Comparison of ENCODE assay signal across 8 cellular contexts in the genomic region with DNA sequence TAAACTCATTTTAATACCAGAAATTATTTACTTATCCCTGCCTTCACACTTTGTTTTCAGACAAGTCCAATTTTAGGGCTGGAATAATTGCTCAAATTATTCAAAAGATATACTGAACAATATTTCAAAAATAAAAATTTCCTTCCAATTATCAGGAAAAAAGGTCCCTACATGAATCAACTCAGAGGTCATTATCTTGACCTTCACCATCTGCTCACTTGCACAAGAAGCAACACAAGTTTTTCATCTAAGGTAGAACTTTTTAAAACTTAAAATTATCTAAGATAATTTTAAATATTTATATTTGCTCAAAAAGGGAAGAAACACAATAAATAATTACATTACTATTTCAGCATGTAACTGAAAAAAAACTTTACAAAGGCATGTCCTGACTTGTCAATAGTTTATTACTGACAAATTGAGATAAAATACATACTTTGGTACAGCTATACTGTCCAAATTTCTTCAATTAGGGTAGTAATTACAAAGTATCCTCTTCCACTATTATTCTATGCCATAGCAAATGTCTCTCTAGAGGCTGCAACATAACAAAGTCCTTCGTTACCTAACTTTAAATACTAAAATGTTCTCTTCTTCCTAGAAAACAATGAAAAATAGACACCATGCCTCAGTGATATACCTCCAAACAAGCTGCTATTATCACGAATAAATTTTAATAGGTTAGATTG. TPM values are rescaled to one million over a fixed set of nuclear protein-coding genes. Genes with fewer than 3 reads are reported as not detected.
A peak's percentile ranks its signal among the peaks of the same experiment; 100 is the strongest.
DNase-seq lines count a peak whose midpoint lies in the region; TF ChIP-seq lines count a peak whose summit lies in the region.

No MANE protein-coding gene starts in this region.

- no peak for TF ChIP-seq CTCF in PC-9 (conservative IDR thresholded peaks at IDR 0.05)
- no peak for TF ChIP-seq CTCF in epithelial cell of proximal tubule (conservative IDR thresholded peaks at IDR 0.05; ENCODE audit: low read depth, low read length)

- H3K36me3 ChIP-seq in PC-9 (ENCODE audit: low read depth) (no peaks in the 10 kb centered on the region), skeletal muscle tissue (ENCODE audit: control insufficient read depth in 3 of 3, insufficient read depth in 3 of 3, low read length in 3 of 3) (no peaks in the 10 kb centered on the region)

- no peaks in the 10 kb centered on the region for H3K9me2 ChIP-seq in PC-9 (ENCODE audit: insufficient read depth)

- DNase-seq in activated CD4-positive, alpha-beta T cell treated with anti-CD3 and anti-CD28 coated beads, Interleukin-2, amount 10 ng/mL, durations not matched to agents 7 days and 5 days: no peak
- no peak for DNase-seq in activated CD4-positive, alpha-beta T cell treated with anti-CD3 and anti-CD28 coated beads for 4 hours
- DNase-seq in PC-9 (no peak), epithelial cell of proximal tubule (ENCODE audit: low read depth) (no peak), DMS114 treated with DMSO at 0.1 percent for 48 hours (lab: John Stamatoyannopoulos, UW; ENCODE audit: unreplicated experiment) (no peak), NCI-H345 (lab: John Stamatoyannopoulos, UW) (no peak), SK-N-DZ (ENCODE audit: low spot score) (no peak)

- POLR2A ChIA-PET in activated CD4-positive, alpha-beta T cell treated with anti-CD3 and anti-CD28 coated beads, Interleukin-2, amount 10 ng/mL, durations not matched to agents 7 days and 5 days (lab: Charles Lee): no interaction called here
- POLR2A ChIA-PET in PC-9 (lab: Charles Lee; ENCODE audit: unreplicated experiment): no interaction called here

- peaks cover 65% of the 10 kb centered on the region for H3K79me2 ChIP-seq in PC-9 (ENCODE audit: low read depth)

- H3K27me3 Mint-ChIP-seq in activated CD4-positive, alpha-beta T cell treated with anti-CD3 and anti-CD28 coated beads, Interleukin-2, amount 10 ng/mL, durations not matched to agents 7 days and 5 days: no peaks in the 10 kb centered on the region

- no peaks in the 10 kb centered on the region for H4K20me1 ChIP-seq in PC-9 (ENCODE audit: insufficient read depth)

- intact Hi-C loops in PC-9 (cut with micrococcal nuclease; ENCODE audit: unreplicated experiment): no loop called here

- CTCF ChIA-PET in activated CD4-positive, alpha-beta T cell treated with anti-CD3 and anti-CD28 coated beads, Interleukin-2, amount 10 ng/mL, durations not matched to agents 7 days and 5 days (lab: Charles Lee): interaction anchor here (0.8 kb wide), 1 partner anchor 13 kb away, joined by 4 read pairs; no protein-coding TSS in a partner anchor
- CTCF ChIA-PET in PC-9 (lab: Charles Lee): no interaction called here

- no peak overlapping the region; the same call in 1 of the 2 replicates for H2AFZ ChIP-seq in PC-9

- H3K27me3 ChIP-seq in PC-9 (ENCODE audit: insufficient read depth, low read depth) (no peaks in the 10 kb centered on the region), skeletal muscle tissue (ENCODE audit: control insufficient read depth in 3 of 3, insufficient read depth in 3 of 3, low read length in 3 of 3) (no peaks in the 10 kb centered on the region)

- peak overlapping the region in 1 of 3 donors; percentile 97 for H3K9ac ChIP-seq in skeletal muscle tissue (ENCODE audit: low read depth in 1 of 3, low read length in 3 of 3)

- H3F3A ChIP-seq in PC-9 (ENCODE audit: insufficient read depth, low read depth): peaks cover 14% of the 10 kb centered on the region

- H3K9me3 ChIP-seq in PC-9 (ENCODE audit: insufficient read depth, low read depth) (no peaks in the 10 kb centered on the region; the same call in 1 of the 2 replicates), skeletal muscle tissue (ENCODE audit: control insufficient read depth in 3 of 3, low read length in 3 of 3) (no peaks in the 10 kb centered on the region)

- H3K4me1 ChIP-seq in PC-9 (replicated peaks; ENCODE audit: insufficient read depth) (peaks cover 23% of the 10 kb centered on the region), skeletal muscle tissue (ENCODE audit: control insufficient read depth in 3 of 3, insufficient read depth in 3 of 3, low read length in 3 of 3) (peaks cover 13 to 21% (median 17%) of the 10 kb centered on the region in 3 donors)

- peak overlapping the region; percentile 79 for H3K4me3 Mint-ChIP-seq in activated CD4-positive, alpha-beta T cell treated with anti-CD3 and anti-CD28 coated beads, Interleukin-2, amount 10 ng/mL, durations not matched to agents 7 days and 5 days

- peak overlapping the region; percentile 89 for H3K4me2 ChIP-seq in PC-9

- peak overlapping the region; percentile 82; the same call in 1 of the 2 replicates for H3K4me3 ChIP-seq in PC-9
- H3K4me3 ChIP-seq in epithelial cell of proximal tubule (ENCODE audit: low read depth, low read length): peak overlapping the region; percentile 90
- H3K4me3 ChIP-seq in skeletal muscle tissue (ENCODE audit: low read length in 3 of 3): peak overlapping the region in 2 of 3 donors; percentile 58 to 71

- peaks cover 47% of the 10 kb centered on the region for H3K4me1 Mint-ChIP-seq in activated CD4-positive, alpha-beta T cell treated with anti-CD3 and anti-CD28 coated beads, Interleukin-2, amount 10 ng/mL, durations not matched to agents 7 days and 5 days

- no TSS peak for BruUV-seq in PC-9 (replicated peaks; lab: Mats Ljungman, UMichigan)

- H3K27ac ChIP-seq in PC-9 (no peak overlapping the region), skeletal muscle tissue (ENCODE audit: low read depth, low read length) (no peak overlapping the region)

- H3K27ac Mint-ChIP-seq in activated CD4-positive, alpha-beta T cell treated with anti-CD3 and anti-CD28 coated beads, Interleukin-2, amount 10 ng/mL, durations not matched to agents 7 days and 5 days: no peak overlapping the region

- H3K9me3 Mint-ChIP-seq in activated CD4-positive, alpha-beta T cell treated with anti-CD3 and anti-CD28 coated beads, Interleukin-2, amount 10 ng/mL, durations not matched to agents 7 days and 5 days: no peaks in the 10 kb centered on the region

- peaks cover 34% of the 10 kb centered on the region for H3K36me3 Mint-ChIP-seq in activated CD4-positive, alpha-beta T cell treated with anti-CD3 and anti-CD28 coated beads, Interleukin-2, amount 10 ng/mL, durations not matched to agents 7 days and 5 days (ENCODE audit: low read depth)

RNA-seq across cellular contexts. Expression of gene CEP85L, which starts 2.4 kb away (rescaled TPM):
- total RNA-seq in activated CD4-positive, alpha-beta T cell treated with anti-CD3 and anti-CD28 coated beads, Interleukin-2, amount 10 ng/mL, durations not matched to agents 7 days and 5 days: 10 to 100 TPM; 47.9 to 50.3 TPM
- total RNA-seq in PC-9 (2021) (3.0 TPM in 2 replicates), epithelial cell of proximal tubule (2.2 and 3.3 TPM in 2 replicates), skeletal muscle tissue (42.3 TPM)
- 3.3 and 4.9 TPM in 2 replicates for polyA plus RNA-seq in SK-N-DZ (2014; cell fraction: cytosol; rRNA removed)
- polyA plus RNA-seq in SK-N-DZ (2014; cell fraction: nucleus; rRNA removed): 3.5 and 4.1 TPM in 2 replicates
